1 cellular context compared by ENCODE assay signal in genomic region chr10:62843591-62843990, GRCh38.
TF ChIP-seq lines count a peak whose summit lies in the region.

No MANE protein-coding gene starts in this region.

TF ChIP-seq in GM23338, 12 proteins besides CTCF, POLR2A, EP300 and RAD21 (continued from another document):
- TF ChIP-seq, protein P1, sequence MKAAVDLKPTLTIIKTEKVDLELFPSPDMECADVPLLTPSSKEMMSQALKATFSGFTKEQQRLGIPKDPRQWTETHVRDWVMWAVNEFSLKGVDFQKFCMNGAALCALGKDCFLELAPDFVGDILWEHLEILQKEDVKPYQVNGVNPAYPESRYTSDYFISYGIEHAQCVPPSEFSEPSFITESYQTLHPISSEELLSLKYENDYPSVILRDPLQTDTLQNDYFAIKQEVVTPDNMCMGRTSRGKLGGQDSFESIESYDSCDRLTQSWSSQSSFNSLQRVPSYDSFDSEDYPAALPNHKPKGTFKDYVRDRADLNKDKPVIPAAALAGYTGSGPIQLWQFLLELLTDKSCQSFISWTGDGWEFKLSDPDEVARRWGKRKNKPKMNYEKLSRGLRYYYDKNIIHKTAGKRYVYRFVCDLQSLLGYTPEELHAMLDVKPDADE (IDR thresholded peaks at IDR 0.05) = no peak
- TF ChIP-seq STAT1 (IDR thresholded peaks at IDR 0.05; ENCODE audit: unreplicated experiment) (no peak), NANOG (IDR thresholded peaks at IDR 0.05; ENCODE audit: borderline replicate concordance) (no peak), ZNF462 (CRISPR knock-in tag; IDR thresholded peaks at IDR 0.05) (no peak), ZNF114 (CRISPR knock-in tag; IDR thresholded peaks at IDR 0.05) (no peak), ZNF331 (CRISPR knock-in tag; IDR thresholded peaks at IDR 0.05; ENCODE audit: low read depth) (no peak)
